10 cellular contexts compared by ENCODE assay signal in genomic region chr1:218369688-218370511, GRCh38. TPM values are rescaled to one million over a fixed set of nuclear protein-coding genes. Genes with fewer than 3 reads are reported as not detected.
DNase-seq lines count a peak whose midpoint lies in the region; ATAC-seq and TF ChIP-seq lines count a peak whose summit lies in the region.
"Had no signal": no experiment of that assay in that cellular context is flagged by ENCODE, and none has a peak within 500 bp of the region (broad histone marks: within the 10 kb centered on the region; RNA-seq: fewer than 3 reads in every experiment).

No MANE protein-coding gene starts in this region.

- H3K27ac Mint-ChIP-seq in Calu3 (ENCODE audit: unreplicated experiment), result peak overlapping the region; percentile 28
- peak overlapping the region; percentile 74 for H3K27ac Mint-ChIP-seq in progenitor cell of endocrine pancreas
- H3K27ac Mint-ChIP-seq: CD8-positive, alpha-beta T cell had no signal

- no peaks in the 10 kb centered on the region for H3K9me2 ChIP-seq in PC-3 (replicated peaks; ENCODE audit: low read length)

- H3K36me3 Mint-ChIP-seq in Calu3 (ENCODE audit: insufficient read depth, unreplicated experiment) (peaks cover 22% of the 10 kb centered on the region), progenitor cell of endocrine pancreas (ENCODE audit: insufficient read depth) (peaks cover 9% of the 10 kb centered on the region)
- H3K36me3 Mint-ChIP-seq: CD8-positive, alpha-beta T cell had no signal

- no peak overlapping the region for H3K9ac ChIP-seq in PC-3 (ENCODE audit: low read length)

- H3K4me1 ChIP-seq in PC-3 (ENCODE audit: insufficient read depth, low read length) (peaks cover 44% of the 10 kb centered on the region), sigmoid colon (peaks cover 0 to 73% (median 64%) of the 10 kb centered on the region in 4 donors)

- TF ChIP-seq POLR2A in sigmoid colon (IDR thresholded peaks at IDR 0.05), result no peak

- H3K4me3 Mint-ChIP-seq in Calu3 (ENCODE audit: low read depth, unreplicated experiment) (no peak overlapping the region), progenitor cell of endocrine pancreas (ENCODE audit: low read depth) (no peak overlapping the region)
- H3K4me3 Mint-ChIP-seq: CD8-positive, alpha-beta T cell had no signal

- H3K27ac ChIP-seq in PC-3 (ENCODE audit: low read length) (peak overlapping the region; percentile 26), caudate nucleus (ENCODE audit: low read depth, low read length) (no peak overlapping the region), sigmoid colon (peak overlapping the region in 2 of 4 donors; percentile 55 to 59)

- CTCF ChIA-PET in Calu3 (lab: Charles Lee) (interaction anchor here (1.2 to 2.1 kb wide), 2 partner anchors 21 to 25 kb away, joined by 3 to 4 read pairs; partner anchors contain the start of gene TGFB2), PC-3 (lab: Charles Lee) (no interaction called here)

- no peaks in the 10 kb centered on the region for H3K27me3 ChIP-seq in PC-3 (ENCODE audit: low read length)
- no peaks in the 10 kb centered on the region for H3K27me3 ChIP-seq in sigmoid colon

- DNase-seq in Calu3 (no peak), PC-3 (peak; percentile 62), fibroblast of villous mesenchyme (ENCODE audit: low read depth) (peak; percentile 86), progenitor cell of endocrine pancreas (ENCODE audit: low spot score, unreplicated experiment) (no peak), caudate nucleus (lab: John Stamatoyannopoulos, UW) (no peak), Kasumi-1 (lab: John Stamatoyannopoulos, UW) (no peak), ecto neural progenitor cell (ENCODE audit: low spot score) (no peak), sigmoid colon (no peak)
- DNase-seq: CD8-positive, alpha-beta T cell; stimulated activated naive CD4-positive, alpha-beta T cell treated with Interleukin-2 at 50 U/mL for 16 hours had no signal

- H3K9me3 ChIP-seq in PC-3 (ENCODE audit: low read length), result no peaks in the 10 kb centered on the region
- H3K9me3 ChIP-seq in sigmoid colon, result no peaks in the 10 kb centered on the region

- H2AFZ ChIP-seq in PC-3 (ENCODE audit: low read length), result no peak overlapping the region

- H3K4me2 ChIP-seq in PC-3 (ENCODE audit: low read length), result no peak overlapping the region

- H3F3A ChIP-seq in PC-3 (ENCODE audit: low read length, unreplicated experiment), result peaks cover 8% of the 10 kb centered on the region

- no peaks in the 10 kb centered on the region for H4K20me1 ChIP-seq in PC-3 (ENCODE audit: low read length)

- no peaks in the 10 kb centered on the region for H3K27me3 Mint-ChIP-seq in Calu3 (ENCODE audit: unreplicated experiment)
- no peaks in the 10 kb centered on the region for H3K27me3 Mint-ChIP-seq in progenitor cell of endocrine pancreas

- intact Hi-C loops in Calu3 (cut with micrococcal nuclease; ENCODE audit: unreplicated experiment), result no loop called here
- intact Hi-C loops in PC-3 (cut with micrococcal nuclease), result no loop called here
- intact Hi-C loops in sigmoid colon (cut with DNase I), result no loop called here

- TF ChIP-seq CTCF in Calu3 (IDR thresholded peaks at IDR 0.05; ENCODE audit: unreplicated experiment) (no peak), PC-3 (conservative IDR thresholded peaks at IDR 0.05; ENCODE audit: low read depth, low read length) (no peak), fibroblast of villous mesenchyme (IDR thresholded peaks at IDR 0.05; ENCODE audit: insufficient read depth, low read depth, low read length) (no peak), progenitor cell of endocrine pancreas (IDR thresholded peaks at IDR 0.05; ENCODE audit: unreplicated experiment) (no peak), sigmoid colon (IDR thresholded peaks at IDR 0.05) (no peak)

- BruUV-seq in Calu3 (replicated peaks; lab: Mats Ljungman, UMichigan) (no TSS peak), PC-3 (replicated peaks; lab: Mats Ljungman, UMichigan) (no TSS peak)

- H3K36me3 ChIP-seq in PC-3 (ENCODE audit: low read depth, low read length) (peaks cover 23% of the 10 kb centered on the region), sigmoid colon (no peaks in the 10 kb centered on the region)

- H3K9me3 Mint-ChIP-seq in Calu3 (ENCODE audit: low read depth, unreplicated experiment) (peaks cover 2% of the 10 kb centered on the region), progenitor cell of endocrine pancreas (ENCODE audit: low read depth) (peaks cover 4% of the 10 kb centered on the region)
- H3K9me3 Mint-ChIP-seq: CD8-positive, alpha-beta T cell had no signal

- no peak; the same call in 1 of the 2 replicates for ATAC-seq in PC-3
- ATAC-seq: CD8-positive, alpha-beta T cell had no signal

- H3K4me1 Mint-ChIP-seq in Calu3 (ENCODE audit: low read depth, unreplicated experiment) (peaks cover 73% of the 10 kb centered on the region), progenitor cell of endocrine pancreas (ENCODE audit: low read depth) (peaks cover 54% of the 10 kb centered on the region)

- 82 to 86% methylated on average over 2 of the region's 2 CpGs for WGBS in sigmoid colon, 2 donors

- TF ChIP-seq EP300 in sigmoid colon (IDR thresholded peaks at IDR 0.05), result no peak

- H3K4me3 ChIP-seq in PC-3 (ENCODE audit: low read length) (no peak overlapping the region), fibroblast of villous mesenchyme (ENCODE audit: low read depth, low read length) (no peak overlapping the region), sigmoid colon (no peak overlapping the region)

- POLR2A ChIA-PET in PC-3 (lab: Charles Lee; ENCODE audit: unreplicated experiment), result interaction anchor here (0.6 kb wide), 1 partner anchor 890 kb away, joined by 9 read pairs; no protein-coding TSS in a partner anchor

- H3K79me2 ChIP-seq in PC-3 (ENCODE audit: low read length), result peaks cover 97% of the 10 kb centered on the region

RNA-seq across cellular contexts. Expression of gene TGFB2, which starts 24.8 kb away (rescaled TPM):
- 32.2 and 37.6 TPM in 2 replicates for total RNA-seq in Calu3 (2022)
- 38.7 and 50.3 TPM in 2 replicates for total RNA-seq in PC-3 (2014; rRNA removed)
- 28.0 and 36.3 TPM in 2 replicates for total RNA-seq in fibroblast of villous mesenchyme
- 26.4 and 27.9 TPM in 2 replicates for total RNA-seq in progenitor cell of endocrine pancreas
- total RNA-seq in sigmoid colon, result 10 to 100 TPM in 1 of 4 donors, 1 to 10 TPM in 3; 6.3 to 11.8 (median 7.7) TPM
- polyA plus RNA-seq in sigmoid colon, result under 1 TPM; 0.23 to 0.60 (median 0.38) TPM
- total RNA-seq: CD8-positive, alpha-beta T cell had no signal

Comparison
In these comparisons a context has a peak if more than half of its experiments do, and no peak if none do; other contexts are left out.
1. DNase-seq: peak in PC-3 (single experiment) and fibroblast of villous mesenchyme (single experiment); none in Calu3 (single experiment), progenitor cell of endocrine pancreas (single experiment), caudate nucleus (0 of 61), Kasumi-1 (0 of 2), ecto neural progenitor cell (single experiment) and sigmoid colon (single experiment).